Comparison of ENCODE assay signal across 16 cellular contexts in the genomic region with DNA sequence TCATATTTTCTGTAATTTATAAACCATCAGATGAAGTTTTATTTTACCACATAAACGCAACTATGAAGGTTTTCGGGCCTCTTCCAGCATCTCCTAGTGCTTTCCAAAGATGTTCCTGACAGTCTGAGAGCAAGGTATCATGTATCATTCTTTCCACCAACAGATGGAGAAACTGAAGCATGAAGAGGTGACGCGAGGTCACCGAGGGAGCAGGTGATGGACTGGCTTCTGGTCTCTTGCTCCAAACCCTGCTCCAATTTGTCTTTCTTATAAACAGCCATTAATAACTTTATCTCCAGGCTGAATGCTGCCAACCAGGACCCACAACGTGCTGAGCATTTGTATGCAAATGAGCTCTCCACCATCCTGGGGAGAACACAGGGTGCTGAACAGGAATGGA.
DNase-seq lines count a peak whose midpoint lies in the region; ATAC-seq and TF ChIP-seq lines count a peak whose summit lies in the region.
"Had no signal": no experiment of that assay in that cellular context is flagged by ENCODE, and none has a peak within 500 bp of the region (broad histone marks: within the 10 kb centered on the region; RNA-seq: fewer than 3 reads in every experiment).

No MANE protein-coding gene starts in this region.

- TF ChIP-seq CTCF in natural killer cell (IDR thresholded peaks at IDR 0.05) (no peak), foreskin fibroblast (IDR thresholded peaks at IDR 0.05; ENCODE audit: low read depth, low read length) (no peak)

- in situ Hi-C loops in G401 (cut with HindIII; ENCODE audit: low sequenced_read_pairs), result no loop called here

- intact Hi-C loops in natural killer cell (cut with micrococcal nuclease), result no loop called here

- peaks cover 21 to 22% of the 10 kb centered on the region in 2 donors for H3K4me1 Mint-ChIP-seq in natural killer cell

- H3K9me3 Mint-ChIP-seq in natural killer cell, result no peaks in the 10 kb centered on the region
- H3K9me3 Mint-ChIP-seq: activated CD4-positive, alpha-beta memory T cell treated with anti-CD3 and anti-CD28 coated beads, Interleukin-2, amount 10 ng/mL, durations not matched to agents 7 days and 5 days; naive thymus-derived CD4-positive, alpha-beta T cell had no signal

- peaks cover 50 to 55% (median 52%) of the 10 kb centered on the region in 3 donors for H3K4me1 ChIP-seq in skeletal muscle tissue (ENCODE audit: control insufficient read depth in 3 of 3, insufficient read depth in 3 of 3, low read length in 3 of 3)

- DNase-seq in G401 (ENCODE audit: low spot score), result peak; percentile 53
- DNase-seq in NCI-H2171 (lab: John Stamatoyannopoulos, UW), result peak; percentile 70
- peak; percentile 87 for DNase-seq in SK-N-DZ (ENCODE audit: low spot score)
- no peak for DNase-seq in natural killer cell
- no peak for DNase-seq in foreskin fibroblast
- DNase-seq: activated CD4-positive, alpha-beta memory T cell treated with anti-CD3 and anti-CD28 coated beads, Interleukin-2, amount 10 ng/mL, durations not matched to agents 7 days and 5 days; activated T-cell treated with anti-CD3 and anti-CD28 coated beads, Interleukin-2, amount 50 U/mL, for 48 hours; dorsolateral prefrontal cortex; naive thymus-derived CD4-positive, alpha-beta T cell; NCI-H1930 had no signal

- no peak overlapping the region for H3K4me3 ChIP-seq in skeletal muscle tissue (ENCODE audit: low read length in 3 of 3)
- no peak overlapping the region for H3K4me3 ChIP-seq in foreskin fibroblast (ENCODE audit: low read depth in 1 of 2, low read length in 2 of 2)
- H3K4me3 ChIP-seq: breast epithelium, dorsolateral prefrontal cortex, HAP-1, thoracic aorta had no signal

- no peak for ATAC-seq in natural killer cell
- ATAC-seq in GM18858 (IDR thresholded peaks at IDR 0.05; ENCODE audit: unreplicated experiment), result no peak
- ATAC-seq: naive thymus-derived CD4-positive, alpha-beta T cell had no signal

- H3K9ac ChIP-seq in skeletal muscle tissue (ENCODE audit: low read depth in 1 of 3, low read length in 3 of 3), result no peak overlapping the region

- H3K27me3 Mint-ChIP-seq in natural killer cell (ENCODE audit: low read depth in 2 of 2), result peaks cover 16 to 28% of the 10 kb centered on the region in 2 donors

- no peak overlapping the region for H3K27ac Mint-ChIP-seq in natural killer cell
- H3K27ac Mint-ChIP-seq: activated CD4-positive, alpha-beta memory T cell treated with anti-CD3 and anti-CD28 coated beads, Interleukin-2, amount 10 ng/mL, durations not matched to agents 7 days and 5 days; naive thymus-derived CD4-positive, alpha-beta T cell had no signal

- H3K9me3 ChIP-seq in skeletal muscle tissue (ENCODE audit: control insufficient read depth in 3 of 3, low read length in 3 of 3), result no peaks in the 10 kb centered on the region
- H3K9me3 ChIP-seq: breast epithelium, HAP-1, thoracic aorta had no signal

- no peaks in the 10 kb centered on the region for H3K27me3 ChIP-seq in skeletal muscle tissue (ENCODE audit: control insufficient read depth in 3 of 3, insufficient read depth in 3 of 3, low read length in 3 of 3)
- H3K27me3 ChIP-seq: breast epithelium, dorsolateral prefrontal cortex had no signal

- no peaks in the 10 kb centered on the region for H3K36me3 Mint-ChIP-seq in natural killer cell

- H3K4me3 Mint-ChIP-seq in natural killer cell, result no peak overlapping the region
- H3K4me3 Mint-ChIP-seq: activated CD4-positive, alpha-beta memory T cell treated with anti-CD3 and anti-CD28 coated beads, Interleukin-2, amount 10 ng/mL, durations not matched to agents 7 days and 5 days; naive thymus-derived CD4-positive, alpha-beta T cell had no signal

- no peaks in the 10 kb centered on the region for H3K36me3 ChIP-seq in skeletal muscle tissue (ENCODE audit: control insufficient read depth in 3 of 3, insufficient read depth in 3 of 3, low read length in 3 of 3)
- H3K36me3 ChIP-seq: breast epithelium, HAP-1, thoracic aorta had no signal

- peak overlapping the region; percentile 1 for H3K27ac ChIP-seq in skeletal muscle tissue (ENCODE audit: low read depth, low read length)
- H3K27ac ChIP-seq: breast epithelium, dorsolateral prefrontal cortex, RWPE1, thoracic aorta had no signal

Comparison
In these comparisons a context has a peak if more than half of its experiments do, and no peak if none do; other contexts are left out.
1. DNase-seq: peak in G401 (single experiment), NCI-H2171 (single experiment) and SK-N-DZ (single experiment); none in natural killer cell (single experiment) and foreskin fibroblast (0 of 2).